8 cellular contexts compared by ENCODE assay signal in the genomic region with DNA sequence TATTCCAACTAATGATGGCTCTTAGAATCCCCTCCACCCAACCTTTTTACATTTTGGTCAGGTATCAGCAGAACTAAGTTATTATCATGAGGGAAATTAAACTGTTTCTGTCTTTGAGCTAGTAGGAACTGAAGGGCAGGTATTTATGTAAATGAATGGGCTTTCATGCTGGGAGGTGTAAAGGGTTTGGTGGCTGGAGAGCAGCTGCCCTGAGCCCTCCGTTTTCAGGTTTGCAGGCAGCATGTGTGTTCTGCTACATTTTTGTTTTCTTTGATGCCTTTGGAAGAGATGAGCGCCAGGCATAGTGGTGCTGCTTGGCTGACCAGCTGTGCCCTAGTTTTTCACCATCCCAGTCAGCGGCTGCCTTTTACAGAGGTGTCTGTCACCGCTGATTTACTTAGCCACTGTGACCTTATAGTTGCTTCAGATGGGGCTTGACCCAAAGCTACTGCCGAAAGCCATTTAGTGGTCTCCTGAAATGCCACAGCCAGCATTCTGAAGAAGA.
DNase-seq lines count a peak whose midpoint lies in the region; ATAC-seq and TF ChIP-seq lines count a peak whose summit lies in the region.

No MANE protein-coding gene starts in this region.

- ATAC-seq in GM21529 (IDR thresholded peaks at IDR 0.05; ENCODE audit: unreplicated experiment) (peak; percentile 28), HG02981 (IDR thresholded peaks at IDR 0.05; ENCODE audit: unreplicated experiment) (no peak)

- DNase-seq in adipocyte (ENCODE audit: low read depth): no peak
- DNase-seq in kidney tubule cell (ENCODE audit: low spot score): peak; percentile 39
- peak; percentile 79 to 80 for DNase-seq in thyroid gland
- DNase-seq in NCI-H2171 (lab: John Stamatoyannopoulos, UW): no peak
- DNase-seq in HAP-1 (ENCODE audit: low spot score in 2 of 2): no peak

- H3K27ac ChIP-seq in ACC112 (ENCODE audit: low read depth, low read length): no peak overlapping the region
- H3K27ac ChIP-seq in thyroid gland: peak overlapping the region; percentile 37 to 83 (median 73)

- H3K79me2 ChIP-seq in ACC112 (ENCODE audit: control insufficient read depth, insufficient read depth, low read length, unreplicated experiment): no peaks in the 10 kb centered on the region

- H3K4me1 ChIP-seq in ACC112 (ENCODE audit: control insufficient read depth, insufficient read depth, low read length, unreplicated experiment): peaks cover 4% of the 10 kb centered on the region
- peaks cover 4% of the 10 kb centered on the region for H3K4me1 ChIP-seq in adipocyte (ENCODE audit: control insufficient read depth, insufficient read depth, low read length)
- peaks cover 7 to 21% of the 10 kb centered on the region in 2 donors for H3K4me1 ChIP-seq in thyroid gland
- peaks cover 18% of the 10 kb centered on the region for H3K4me1 ChIP-seq in HAP-1

- H3K36me3 ChIP-seq in ACC112 (ENCODE audit: insufficient read depth, low read length): no peaks in the 10 kb centered on the region
- no peaks in the 10 kb centered on the region for H3K36me3 ChIP-seq in adipocyte (ENCODE audit: control insufficient read depth, insufficient read depth, low read length, severe bottlenecking)
- no peaks in the 10 kb centered on the region for H3K36me3 ChIP-seq in thyroid gland
- H3K36me3 ChIP-seq in HAP-1 (replicated peaks): no peaks in the 10 kb centered on the region

- in situ Hi-C loops in HAP-1 (cut with MboI; ENCODE audit: low sequenced_read_pairs): no loop called here

- H3K9me3 ChIP-seq in adipocyte (ENCODE audit: control insufficient read depth, low read length): no peaks in the 10 kb centered on the region
- no peaks in the 10 kb centered on the region for H3K9me3 ChIP-seq in thyroid gland
- no peaks in the 10 kb centered on the region for H3K9me3 ChIP-seq in HAP-1

- TF ChIP-seq POLR2A in thyroid gland (IDR thresholded peaks at IDR 0.05): no peak

- H2AFZ ChIP-seq in ACC112 (ENCODE audit: low read length, unreplicated experiment): peak overlapping the region; percentile 55

- TF ChIP-seq CTCF in thyroid gland (IDR thresholded peaks at IDR 0.05): no peak

- H3K9ac ChIP-seq in adipocyte (ENCODE audit: low read length): no peak overlapping the region

- 18 to 21% methylated on average over 5 of the region's 5 CpGs for WGBS in thyroid gland, 2 donors

- H3K4me3 ChIP-seq in ACC112 (ENCODE audit: low read depth, low read length) (peak overlapping the region; percentile 77), adipocyte (ENCODE audit: low read length) (peak overlapping the region; percentile 77), thyroid gland (replicated peaks in 1 of 3) (peak overlapping the region in 2 of 3 donors; percentile 30 to 36), HAP-1 (no peak overlapping the region)

- intact Hi-C loops in thyroid gland (cut with DNase I): no loop called here

- H3K27me3 ChIP-seq in ACC112 (ENCODE audit: insufficient read depth, low read length): peaks cover 25% of the 10 kb centered on the region
- peaks cover 6% of the 10 kb centered on the region for H3K27me3 ChIP-seq in adipocyte (replicated peaks; ENCODE audit: control insufficient read depth, insufficient read depth, low read length)
- no peaks in the 10 kb centered on the region for H3K27me3 ChIP-seq in thyroid gland
- H3K27me3 ChIP-seq in HAP-1 (ENCODE audit: low read depth): peaks cover 2% of the 10 kb centered on the region; the same call in 1 of the 2 replicates

Comparison
In these comparisons a context has a peak if more than half of its experiments do, and no peak if none do; other contexts are left out.
1. DNase-seq: peak in kidney tubule cell (single experiment) and thyroid gland (2 of 2); none in adipocyte (single experiment), NCI-H2171 (single experiment) and HAP-1 (0 of 2).